ENCODE assay signal across 18 cellular contexts in genomic region chr2:236041616-236042015, GRCh38.
A peak's percentile ranks its signal among the peaks of the same experiment; 100 is the strongest.
DNase-seq lines count a peak whose midpoint lies in the region; ATAC-seq, FAIRE-seq and TF ChIP-seq lines count a peak whose summit lies in the region.
"Had no signal": no experiment of that assay in that cellular context is flagged by ENCODE, and none has a peak within 500 bp of the region (broad histone marks: within the 10 kb centered on the region; RNA-seq: fewer than 3 reads in every experiment).

No MANE protein-coding gene starts in this region.

- CTCF ChIA-PET in H1 (lab: Charles Lee; ENCODE audit: partially characterized antibody): interaction anchor here (1.5 to 1.9 kb wide), 2 partner anchors 60 to 136 kb away, joined by 5 to 8 read pairs; no protein-coding TSS in a partner anchor

- no peak overlapping the region for H3K4me2 ChIP-seq in GM23338
- H3K4me2 ChIP-seq in H1 (ENCODE audit: insufficient read depth in 1 of 2, low read depth in 2 of 2, low read length in 2 of 2): no peak overlapping the region

- no peaks in the 10 kb centered on the region for H3F3A ChIP-seq in GM23338 (replicated peaks; ENCODE audit: low read depth)

- H4K91ac ChIP-seq in H1 (replicated peaks; ENCODE audit: insufficient read length, low read length): no peak overlapping the region

- no peaks in the 10 kb centered on the region for H4K20me1 ChIP-seq in GM23338 (replicated peaks; ENCODE audit: insufficient read depth)
- no peaks in the 10 kb centered on the region for H4K20me1 ChIP-seq in H1 (replicated peaks in 1 of 2; ENCODE audit: control insufficient read depth in 1 of 2, insufficient read depth in 2 of 2, low read length in 2 of 2)

- H3K9me3 ChIP-seq in H1 (ENCODE audit: insufficient read depth in 2 of 2, low read depth in 1 of 2, low read length in 1 of 2): no peaks in the 10 kb centered on the region

- H3K4me1 ChIP-seq in GM23338 (ENCODE audit: insufficient read depth) (peaks cover 5% of the 10 kb centered on the region; the same call in 1 of the 2 replicates), H1 (replicated peaks in 1 of 4; ENCODE audit: control insufficient read depth in 3 of 4, insufficient read depth in 4 of 4, low read length in 3 of 4) (no peaks in the 10 kb centered on the region; a peak in 1 of 7 replicates)

- H2BK20ac ChIP-seq in H1 (ENCODE audit: low read length): no peak overlapping the region

- H2BK15ac ChIP-seq in H1 (ENCODE audit: low read length): no peak overlapping the region

- no peaks in the 10 kb centered on the region for H3K9me3 Mint-ChIP-seq in GM23338
- H3K9me3 Mint-ChIP-seq in stimulated activated effector memory CD8-positive, alpha-beta T cell treated with anti-CD3 and anti-CD28 coated beads, Interleukin-12 subunit alpha, Interleukin-12 subunit beta, amount 100 ng/mL, for 72 hours: no peaks in the 10 kb centered on the region
- H3K9me3 Mint-ChIP-seq in activated naive CD8-positive, alpha-beta T cell treated with anti-CD3 and anti-CD28 coated beads, Interleukin-2, amount 50 U/mL, for 24 hours: no peaks in the 10 kb centered on the region
- H3K9me3 Mint-ChIP-seq: CD4-positive, alpha-beta T cell; HFFc6 had no signal

- no peak overlapping the region for H3K4ac ChIP-seq in H1 (replicated peaks; ENCODE audit: insufficient read length, low read depth, low read length)

- DNase-seq in GM23338 (ENCODE audit: low spot score) (no peak), H1 (ENCODE audit: low read depth in 1 of 2, low spot score in 2 of 2) (no peak), mesenteric fat pad (ENCODE audit: low spot score) (peak; percentile 81), ACHN (no peak), medulla oblongata (ENCODE audit: extremely low spot score) (no peak)
- no peak for DNase-seq in stimulated activated effector memory CD8-positive, alpha-beta T cell treated with anti-CD3 and anti-CD28 coated beads, Interleukin-12 subunit alpha, Interleukin-12 subunit beta, amount 100 ng/mL, for 72 hours (ENCODE audit: low spot score in 2 of 2)
- DNase-seq in activated naive CD8-positive, alpha-beta T cell treated with anti-CD3 and anti-CD28 coated beads, Interleukin-2, amount 50 U/mL, for 24 hours: no peak
- DNase-seq: CD4-positive, alpha-beta T cell; DMS79 treated with DMSO at 0.1 percent for 48 hours; GF-D8; GM23248; HFFc6; IMR-90 had no signal

- H3K27ac Mint-ChIP-seq in GM23338: 0 out of 2 replicates have a peak overlapping the region, but pooled peaks have one; percentile 12
- peak overlapping the region; percentile 41 for H3K27ac Mint-ChIP-seq in stimulated activated effector memory CD8-positive, alpha-beta T cell treated with anti-CD3 and anti-CD28 coated beads, Interleukin-12 subunit alpha, Interleukin-12 subunit beta, amount 100 ng/mL, for 72 hours
- H3K27ac Mint-ChIP-seq in activated naive CD8-positive, alpha-beta T cell treated with anti-CD3 and anti-CD28 coated beads, Interleukin-2, amount 50 U/mL, for 24 hours: no peak overlapping the region
- H3K27ac Mint-ChIP-seq: CD4-positive, alpha-beta T cell; HFFc6 had no signal

- peaks cover 4% of the 10 kb centered on the region; the same call in 2 of the 3 replicates for H3K36me3 Mint-ChIP-seq in GM23338 (ENCODE audit: low read depth)
- H3K36me3 Mint-ChIP-seq in stimulated activated effector memory CD8-positive, alpha-beta T cell treated with anti-CD3 and anti-CD28 coated beads, Interleukin-12 subunit alpha, Interleukin-12 subunit beta, amount 100 ng/mL, for 72 hours: peaks cover 24% of the 10 kb centered on the region
- H3K36me3 Mint-ChIP-seq in activated naive CD8-positive, alpha-beta T cell treated with anti-CD3 and anti-CD28 coated beads, Interleukin-2, amount 50 U/mL, for 24 hours (ENCODE audit: low read depth): no peaks in the 10 kb centered on the region

- no peak for TF ChIP-seq EP300 in H1 (IDR thresholded peaks at IDR 0.05; ENCODE audit: borderline replicate concordance in 1 of 2, low read depth in 2 of 2, low read length in 2 of 2)

- peaks cover 5% of the 10 kb centered on the region for H3K27me3 Mint-ChIP-seq in GM23338 (ENCODE audit: insufficient read depth, low read depth, poor library complexity)
- peaks cover 2% of the 10 kb centered on the region for H3K27me3 Mint-ChIP-seq in activated naive CD8-positive, alpha-beta T cell treated with anti-CD3 and anti-CD28 coated beads, Interleukin-2, amount 50 U/mL, for 24 hours

- WGBS in H1 (ENCODE audit: extremely low coverage in 1 of 2, insufficient coverage in 1 of 2, insufficient read length in 1 of 2, insufficient replicate concordance in 2 of 2, low coverage in 1 of 2, low lambda C conversion rate in 2 of 2, missing lambda C conversion rate in 1 of 2), 2 experiments: 94% methylated on average over 8 of the region's 8 CpGs; no CpG with 5 or more reads in 1 of the 2 experiments

- peaks cover 18% of the 10 kb centered on the region for H3K4me1 Mint-ChIP-seq in GM23338
- H3K4me1 Mint-ChIP-seq in stimulated activated effector memory CD8-positive, alpha-beta T cell treated with anti-CD3 and anti-CD28 coated beads, Interleukin-12 subunit alpha, Interleukin-12 subunit beta, amount 100 ng/mL, for 72 hours: peaks cover 8% of the 10 kb centered on the region
- H3K4me1 Mint-ChIP-seq in activated naive CD8-positive, alpha-beta T cell treated with anti-CD3 and anti-CD28 coated beads, Interleukin-2, amount 50 U/mL, for 24 hours: no peaks in the 10 kb centered on the region

- H2AK5ac ChIP-seq in H1 (ENCODE audit: low read depth, low read length): no peak overlapping the region

- in situ Hi-C loops in ACHN (cut with HindIII; ENCODE audit: low pct_ligation_motif_present, low pct_unique_long_range_greater_than_20kb, low sequenced_read_pairs): no loop called here

- no peak overlapping the region for H2BK120ac ChIP-seq in H1 (replicated peaks; ENCODE audit: low read depth, low read length)

- FAIRE-seq in H1 (lab: Jason Lieb, UNC): no peak
- FAIRE-seq: GM19239, HTR-8/SVneo, K562 had no signal

- H2BK5ac ChIP-seq in H1 (ENCODE audit: low read depth, low read length): no peak overlapping the region

- TF ChIP-seq CTCF in GM23338 (conservative IDR thresholded peaks at IDR 0.05; ENCODE audit: low read depth in 2 of 2): no peak
- TF ChIP-seq CTCF in H1 (IDR thresholded peaks at IDR 0.05; ENCODE audit: control extremely low read depth in 1 of 3, insufficient read depth in 1 of 3, low read depth in 1 of 3, low read length in 3 of 3): no peak

- H4K5ac ChIP-seq in H1 (ENCODE audit: insufficient read length, low read depth, low read length): no peak overlapping the region

- POLR2A ChIA-PET in H1 (lab: Charles Lee; ENCODE audit: partially characterized antibody): interaction anchor here (0.7 kb wide), 1 partner anchor 119 kb away, joined by 3 read pairs; no protein-coding TSS in a partner anchor

- ATAC-seq in GM23338: no peak
- ATAC-seq in stimulated activated effector memory CD8-positive, alpha-beta T cell treated with anti-CD3 and anti-CD28 coated beads, Interleukin-12 subunit alpha, Interleukin-12 subunit beta, amount 100 ng/mL, for 72 hours: no peak
- no peak for ATAC-seq in activated naive CD8-positive, alpha-beta T cell treated with anti-CD3 and anti-CD28 coated beads, Interleukin-2, amount 50 U/mL, for 24 hours
- ATAC-seq: HCT116, K562 had no signal

- no peak for TF ChIP-seq POLR2A in H1 (IDR thresholded peaks at IDR 0.05; ENCODE audit: control extremely low read depth in 1 of 2, low read depth in 2 of 2, low read length in 2 of 2)

- no peaks in the 10 kb centered on the region for H3K79me1 ChIP-seq in H1 (ENCODE audit: low read depth, low read length)

- peak overlapping the region; percentile 51; the same call in 1 of the 2 replicates for H3K18ac ChIP-seq in H1 (ENCODE audit: extremely low read depth, low read length)

- no peak overlapping the region for H4K8ac ChIP-seq in H1 (ENCODE audit: extremely low read depth, insufficient read depth, low read length)

- no peak overlapping the region for H3K4me3 Mint-ChIP-seq in GM23338
- H3K4me3 Mint-ChIP-seq in stimulated activated effector memory CD8-positive, alpha-beta T cell treated with anti-CD3 and anti-CD28 coated beads, Interleukin-12 subunit alpha, Interleukin-12 subunit beta, amount 100 ng/mL, for 72 hours: no peak overlapping the region
- H3K4me3 Mint-ChIP-seq in activated naive CD8-positive, alpha-beta T cell treated with anti-CD3 and anti-CD28 coated beads, Interleukin-2, amount 50 U/mL, for 24 hours: no peak overlapping the region
- H3K4me3 Mint-ChIP-seq: CD4-positive, alpha-beta T cell; HFFc6 had no signal

- no peak for TF ChIP-seq RAD21 in H1 (IDR thresholded peaks at IDR 0.05 in 1 of 2, conservative IDR thresholded peaks at IDR 0.05 in 1 of 2; ENCODE audit: low read depth in 2 of 2, low read length in 2 of 2)

- H3K14ac ChIP-seq in H1 (ENCODE audit: insufficient read length): no peak overlapping the region

- H3K27ac ChIP-seq in GM23338 (ENCODE audit: low read depth) (no peak overlapping the region), H1 (ENCODE audit: low read depth, low read length) (no peak overlapping the region)
- H3K27ac ChIP-seq: C4-2B, GM23248 had no signal

- H3K79me2 ChIP-seq in GM23338 (replicated peaks; ENCODE audit: insufficient read depth) (no peaks in the 10 kb centered on the region), H1 (ENCODE audit: control insufficient read depth in 1 of 2, insufficient read depth in 2 of 2, low read length in 2 of 2) (no peaks in the 10 kb centered on the region)

- no peak overlapping the region for H3K56ac ChIP-seq in H1 (replicated peaks; ENCODE audit: insufficient read length, low read depth, low read length)

- H3K27me3 ChIP-seq in GM23338 (ENCODE audit: insufficient read depth) (no peaks in the 10 kb centered on the region), H1 (replicated peaks in 1 of 4; ENCODE audit: control insufficient read depth in 3 of 4, extremely low read depth in 1 of 4, insufficient read depth in 3 of 4, low read length in 3 of 4) (no peaks in the 10 kb centered on the region)

- H2BK12ac ChIP-seq in H1 (ENCODE audit: low read depth, low read length): peak overlapping the region; percentile 55; the same call in 1 of the 2 replicates

- no peaks in the 10 kb centered on the region for H3K9me2 ChIP-seq in GM23338 (ENCODE audit: insufficient read depth)

- H3K4me3 ChIP-seq in GM23338 (no peak overlapping the region), H1 (ENCODE audit: extremely low read depth in 1 of 4, insufficient read depth in 2 of 4, low read depth in 3 of 4, low read length in 4 of 4) (no peak overlapping the region)
- H3K4me3 ChIP-seq: GM23248, K562 had no signal

- H3K36me3 ChIP-seq in GM23338 (ENCODE audit: insufficient read depth): no peaks in the 10 kb centered on the region
- H3K36me3 ChIP-seq in H1 (ENCODE audit: control insufficient read depth in 2 of 4, insufficient read depth in 4 of 4, low read length in 3 of 4): 0 out of 8 replicates have a peak, but pooled peaks cover 0 to 3% (median 0%) of the 10 kb centered on the region in 4 experiments

- no peak overlapping the region for H3K23ac ChIP-seq in H1 (ENCODE audit: insufficient read length)

- H3K9ac ChIP-seq in H1 (replicated peaks in 1 of 4; ENCODE audit: extremely low read depth in 1 of 4, low read depth in 3 of 4, low read length in 3 of 4): no peak overlapping the region
- H3K9ac ChIP-seq: GM23248 had no signal

- H3K23me2 ChIP-seq in H1 (ENCODE audit: low read depth, low read length): no peaks in the 10 kb centered on the region

- H2AFZ ChIP-seq in GM23338 (no peak overlapping the region), H1 (ENCODE audit: low read length) (no peak overlapping the region)
- H2AFZ ChIP-seq: GM23248 had no signal

TF ChIP-seq in GM23338, 12 proteins besides CTCF, POLR2A, EP300 and RAD21 (continues in another document):
- no peak for TF ChIP-seq ZNF114 (CRISPR knock-in tag; IDR thresholded peaks at IDR 0.05)
